ENCODE assay signal across 9 cellular contexts in genomic region chr4:67575232-67575888, GRCh38. TPM values are rescaled to one million over a fixed set of nuclear protein-coding genes. Genes with fewer than 3 reads are reported as not detected.
DNase-seq lines count a peak whose midpoint lies in the region; ATAC-seq, FAIRE-seq and TF ChIP-seq lines count a peak whose summit lies in the region.
"Had no signal": no experiment of that assay in that cellular context is flagged by ENCODE, and none has a peak within 500 bp of the region (broad histone marks: within the 10 kb centered on the region; RNA-seq: fewer than 3 reads in every experiment).

No MANE protein-coding gene starts in this region.

- H4K91ac ChIP-seq in H1 (replicated peaks; ENCODE audit: insufficient read length, low read length): no peak overlapping the region

- no peaks in the 10 kb centered on the region for H3K79me1 ChIP-seq in H1 (ENCODE audit: low read depth, low read length)

- H3K4me1 ChIP-seq in H1 (replicated peaks in 1 of 4; ENCODE audit: control insufficient read depth in 3 of 4, insufficient read depth in 4 of 4, low read length in 3 of 4) (peaks cover 0 to 7% (median 2%) of the 10 kb centered on the region in 4 experiments; a peak in 1 of 7 replicates), HAP-1 (no peaks in the 10 kb centered on the region)
- H3K4me1 ChIP-seq: lower lobe of right lung had no signal

- peak overlapping the region; percentile 99 for H2AFZ ChIP-seq in H1 (ENCODE audit: low read length)

- DNase-seq in activated naive CD4-positive, alpha-beta T cell treated with anti-CD3 and anti-CD28 coated beads, Interleukin-2, amount 10 ng/mL, durations not matched to agents 7 days and 5 days: peak; percentile 27
- no peak for DNase-seq in activated naive CD4-positive, alpha-beta T cell treated with Interleukin-2 at 50 U/mL for 16 hours
- DNase-seq in NCI-H2171 treated with DMSO at 0.1 percent for 48 hours (lab: John Stamatoyannopoulos, UW) (peak; percentile 83), H1 (ENCODE audit: low read depth in 1 of 2, low spot score in 2 of 2) (no peak), HAP-1 (ENCODE audit: low spot score in 2 of 2) (no peak), OCI-M2 (lab: John Stamatoyannopoulos, UW; ENCODE audit: unreplicated experiment) (no peak), NCI-H1694 (lab: John Stamatoyannopoulos, UW) (no peak)
- DNase-seq: lower lobe of right lung had no signal

- H3K4me3 Mint-ChIP-seq in activated naive CD4-positive, alpha-beta T cell treated with anti-CD3 and anti-CD28 coated beads, Interleukin-2, amount 10 ng/mL, durations not matched to agents 7 days and 5 days: peak overlapping the region; percentile 19

- peak; percentile 95 for ATAC-seq in HG02981 (IDR thresholded peaks at IDR 0.05; ENCODE audit: unreplicated experiment)

- no peak overlapping the region for H3K18ac ChIP-seq in H1 (ENCODE audit: extremely low read depth, low read length)

- no peak for TF ChIP-seq RAD21 in H1 (IDR thresholded peaks at IDR 0.05 in 1 of 2, conservative IDR thresholded peaks at IDR 0.05 in 1 of 2; ENCODE audit: low read depth in 2 of 2, low read length in 2 of 2)

- H3K27me3 Mint-ChIP-seq in activated naive CD4-positive, alpha-beta T cell treated with anti-CD3 and anti-CD28 coated beads, Interleukin-2, amount 10 ng/mL, durations not matched to agents 7 days and 5 days: no peaks in the 10 kb centered on the region

- TF ChIP-seq EP300 in H1 (IDR thresholded peaks at IDR 0.05; ENCODE audit: borderline replicate concordance in 1 of 2, low read depth in 2 of 2, low read length in 2 of 2): no peak

- CTCF ChIA-PET in activated naive CD4-positive, alpha-beta T cell treated with anti-CD3 and anti-CD28 coated beads, Interleukin-2, amount 10 ng/mL, durations not matched to agents 7 days and 5 days (lab: Charles Lee): no interaction called here
- CTCF ChIA-PET in H1 (lab: Charles Lee; ENCODE audit: partially characterized antibody): no interaction called here

- 0 out of 4 replicates have a peak overlapping the region, but pooled peaks of 1 of the 2 experiments have one; percentile 1 for H3K4me2 ChIP-seq in H1 (ENCODE audit: insufficient read depth in 1 of 2, low read depth in 2 of 2, low read length in 2 of 2)

- no peak overlapping the region for H3K23ac ChIP-seq in H1 (ENCODE audit: insufficient read length)

- no peak for FAIRE-seq in H1 (lab: Jason Lieb, UNC)

- H3K14ac ChIP-seq in H1 (ENCODE audit: insufficient read length): no peak overlapping the region

- H4K8ac ChIP-seq in H1 (ENCODE audit: extremely low read depth, insufficient read depth, low read length): no peak overlapping the region

- H3K23me2 ChIP-seq in H1 (ENCODE audit: low read depth, low read length): no peaks in the 10 kb centered on the region

- H3K4me1 Mint-ChIP-seq in activated naive CD4-positive, alpha-beta T cell treated with anti-CD3 and anti-CD28 coated beads, Interleukin-2, amount 10 ng/mL, durations not matched to agents 7 days and 5 days: peaks cover 49% of the 10 kb centered on the region

- no peaks in the 10 kb centered on the region for H4K20me1 ChIP-seq in H1 (replicated peaks in 1 of 2; ENCODE audit: control insufficient read depth in 1 of 2, insufficient read depth in 2 of 2, low read length in 2 of 2)

- H2BK12ac ChIP-seq in H1 (ENCODE audit: low read depth, low read length): no peak overlapping the region

- no peak overlapping the region for H2BK15ac ChIP-seq in H1 (ENCODE audit: low read length)

- H3K27ac Mint-ChIP-seq in activated naive CD4-positive, alpha-beta T cell treated with anti-CD3 and anti-CD28 coated beads, Interleukin-2, amount 10 ng/mL, durations not matched to agents 7 days and 5 days: peak overlapping the region; percentile 87

- H3K36me3 Mint-ChIP-seq in activated naive CD4-positive, alpha-beta T cell treated with anti-CD3 and anti-CD28 coated beads, Interleukin-2, amount 10 ng/mL, durations not matched to agents 7 days and 5 days: peaks cover 36% of the 10 kb centered on the region

- H3K27ac ChIP-seq in H1 (ENCODE audit: low read depth, low read length): peak overlapping the region; percentile 27; the same call in 1 of the 2 replicates
- H3K27ac ChIP-seq: lower lobe of right lung had no signal

- H3K36me3 ChIP-seq in H1 (ENCODE audit: control insufficient read depth in 2 of 4, insufficient read depth in 4 of 4, low read length in 3 of 4): no peaks in the 10 kb centered on the region
- H3K36me3 ChIP-seq in HAP-1 (replicated peaks): no peaks in the 10 kb centered on the region
- H3K36me3 ChIP-seq: lower lobe of right lung had no signal

- H3K27me3 ChIP-seq in H1 (replicated peaks in 1 of 4; ENCODE audit: control insufficient read depth in 3 of 4, extremely low read depth in 1 of 4, insufficient read depth in 3 of 4, low read length in 3 of 4) (no peaks in the 10 kb centered on the region), HAP-1 (ENCODE audit: low read depth) (no peaks in the 10 kb centered on the region)

- no peak overlapping the region for H2BK120ac ChIP-seq in H1 (replicated peaks; ENCODE audit: low read depth, low read length)

- no peak overlapping the region for H4K5ac ChIP-seq in H1 (ENCODE audit: insufficient read length, low read depth, low read length)

- H3K4me3 ChIP-seq in H1 (ENCODE audit: extremely low read depth in 1 of 4, insufficient read depth in 2 of 4, low read depth in 3 of 4, low read length in 4 of 4) (no peak overlapping the region), HAP-1 (no peak overlapping the region)
- H3K4me3 ChIP-seq: lower lobe of right lung had no signal

- H2AK5ac ChIP-seq in H1 (ENCODE audit: low read depth, low read length): no peak overlapping the region

- WGBS in H1 (ENCODE audit: extremely low coverage in 1 of 2, insufficient coverage in 1 of 2, insufficient read length in 1 of 2, insufficient replicate concordance in 2 of 2, low coverage in 1 of 2, low lambda C conversion rate in 2 of 2, missing lambda C conversion rate in 1 of 2), 2 experiments: 82% methylated on average over 9 of the region's 9 CpGs; no CpG with 5 or more reads in 1 of the 2 experiments

- H3K79me2 ChIP-seq in H1 (ENCODE audit: control insufficient read depth in 1 of 2, insufficient read depth in 2 of 2, low read length in 2 of 2): no peaks in the 10 kb centered on the region

- no peak overlapping the region for H3K9ac ChIP-seq in H1 (replicated peaks in 1 of 4; ENCODE audit: extremely low read depth in 1 of 4, low read depth in 3 of 4, low read length in 3 of 4)

- H2BK20ac ChIP-seq in H1 (ENCODE audit: low read length): no peak overlapping the region

- no peak for TF ChIP-seq CTCF in H1 (IDR thresholded peaks at IDR 0.05; ENCODE audit: control extremely low read depth in 1 of 3, insufficient read depth in 1 of 3, low read depth in 1 of 3, low read length in 3 of 3)

- POLR2A ChIA-PET in H1 (lab: Charles Lee; ENCODE audit: partially characterized antibody): no interaction called here

- H3K9me3 Mint-ChIP-seq in activated naive CD4-positive, alpha-beta T cell treated with anti-CD3 and anti-CD28 coated beads, Interleukin-2, amount 10 ng/mL, durations not matched to agents 7 days and 5 days: peaks cover 2% of the 10 kb centered on the region

- TF ChIP-seq POLR2A in H1 (IDR thresholded peaks at IDR 0.05; ENCODE audit: control extremely low read depth in 1 of 2, low read depth in 2 of 2, low read length in 2 of 2): peak in 1 of 2 experiments; percentile 51; a peak in 1 of 3 replicates

- H3K4ac ChIP-seq in H1 (replicated peaks; ENCODE audit: insufficient read length, low read depth, low read length): no peak overlapping the region

- H2BK5ac ChIP-seq in H1 (ENCODE audit: low read depth, low read length): no peak overlapping the region

- H3K9me3 ChIP-seq in H1 (ENCODE audit: insufficient read depth in 2 of 2, low read depth in 1 of 2, low read length in 1 of 2) (no peaks in the 10 kb centered on the region), HAP-1 (no peaks in the 10 kb centered on the region)
- H3K9me3 ChIP-seq: lower lobe of right lung had no signal

- no peak overlapping the region for H3K56ac ChIP-seq in H1 (replicated peaks; ENCODE audit: insufficient read length, low read depth, low read length)

- in situ Hi-C loops in HAP-1 (cut with MboI; ENCODE audit: low sequenced_read_pairs): no loop called here

TF ChIP-seq in H1, 55 proteins besides CTCF, POLR2A, EP300 and RAD21 (continues in another document):
- TF ChIP-seq CHD1 (IDR thresholded peaks at IDR 0.05; ENCODE audit: low read depth, low read length) (no peak), RBBP5 (IDR thresholded peaks at IDR 0.05; ENCODE audit: borderline replicate concordance, low read depth, low read length) (no peak), TAF7 (optimal IDR thresholded peaks at IDR 0.05; ENCODE audit: borderline replicate concordance, low read depth, low read length) (peak; percentile 8), TAF1 (IDR thresholded peaks at IDR 0.05; ENCODE audit: low read depth, low read length) (no peak), GABPA (IDR thresholded peaks at IDR 0.05; ENCODE audit: borderline replicate concordance, insufficient read depth, low read length) (no peak), USF2 (IDR thresholded peaks at IDR 0.05; ENCODE audit: low read length) (no peak)

RNA-seq across cellular contexts. Expression of gene STAP1, which starts 16.8 kb away (rescaled TPM):
- not detected in 2 replicates for total RNA-seq in H1 (2021; fragmentation: NEBNext Ultra II Directional; extraction: Animal tissue kit (Norgen Biotek cat#: 25700))
- polyA plus RNA-seq in H1 (2011; rRNA removed): not detected in 2 replicates
- polyA plus RNA-seq in H1 (2011; cell fraction: cytosol; rRNA removed): not detected
- not detected for polyA plus RNA-seq in H1 (2011; cell fraction: nucleus; rRNA removed)
- not detected in 4 replicates for polyA plus RNA-seq in H1 (2012, experiment 1 of 2)
- polyA plus RNA-seq in H1 (2012, experiment 2 of 2): not detected
- not detected for polyA plus RNA-seq in H1 (2013, experiment 1 of 2)
- not detected for polyA plus RNA-seq in H1 (2013, experiment 2 of 2)
- not detected in 2 replicates for polyA minus RNA-seq in H1 (2011; rRNA and poly(A)+ RNA removed)
- polyA minus RNA-seq in H1 (2011; cell fraction: cytosol; rRNA and poly(A)+ RNA removed): not detected
- polyA minus RNA-seq in H1 (2011; cell fraction: nucleus; rRNA and poly(A)+ RNA removed): not detected

RNA-seq across cellular contexts. Expression of gene CENPC, which starts 30.1 kb away (rescaled TPM):
- 14.4 and 15.7 TPM in 2 replicates for total RNA-seq in H1 (2021; fragmentation: NEBNext Ultra II Directional; extraction: Animal tissue kit (Norgen Biotek cat#: 25700))
- 2.2 and 2.8 TPM in 2 replicates for polyA plus RNA-seq in H1 (2011; rRNA removed)
- 4.8 TPM for polyA plus RNA-seq in H1 (2011; cell fraction: cytosol; rRNA removed)
- 4.9 TPM for polyA plus RNA-seq in H1 (2011; cell fraction: nucleus; rRNA removed)
- polyA plus RNA-seq in H1 (2012, experiment 1 of 2): 4.4 to 11.8 TPM (median 5.2 TPM) in 4 replicates
- polyA plus RNA-seq in H1 (2012, experiment 2 of 2): 0.29 TPM
- 11.9 TPM for polyA plus RNA-seq in H1 (2013, experiment 1 of 2)
- 9.5 TPM for polyA plus RNA-seq in H1 (2013, experiment 2 of 2)
- polyA minus RNA-seq in H1 (2011; rRNA and poly(A)+ RNA removed): 8.9 and 10.4 TPM in 2 replicates
- 5.9 TPM for polyA minus RNA-seq in H1 (2011; cell fraction: cytosol; rRNA and poly(A)+ RNA removed)
- 42.1 TPM for polyA minus RNA-seq in H1 (2011; cell fraction: nucleus; rRNA and poly(A)+ RNA removed)

Comparison
In these comparisons a context has a peak if more than half of its experiments do, and no peak if none do; other contexts are left out.
1. DNase-seq: peak in activated naive CD4-positive, alpha-beta T cell treated with anti-CD3 and anti-CD28 coated beads, Interleukin-2, amount 10 ng/mL, durations not matched to agents 7 days and 5 days (single experiment) and NCI-H2171 treated with DMSO at 0.1 percent for 48 hours (single experiment); none in activated naive CD4-positive, alpha-beta T cell treated with Interleukin-2 at 50 U/mL for 16 hours (single experiment), H1 (0 of 2), HAP-1 (0 of 2), OCI-M2 (single experiment) and NCI-H1694 (single experiment).